ENCODE assay signal across 8 cellular contexts in genomic region chr3:50324351-50325144, GRCh38. TPM values are rescaled to one million over a fixed set of nuclear protein-coding genes. Genes with fewer than 3 reads are reported as not detected.
DNase-seq lines count a peak whose midpoint lies in the region; ATAC-seq lines count a peak whose summit lies in the region.

No MANE protein-coding gene starts in this region.

- peak overlapping the region; percentile 5 for H3K27ac Mint-ChIP-seq in stimulated activated memory B cell treated with anti-CD40 and anti-IgM and Interleukin-4, amounts not matched to agents 10 μg/mL and 1 μg/mL and 100 μg/mL, for 72 hours

- peaks cover 69% of the 10 kb centered on the region for H3K4me1 Mint-ChIP-seq in stimulated activated memory B cell treated with anti-CD40 and anti-IgM and Interleukin-4, amounts not matched to agents 10 μg/mL and 1 μg/mL and 100 μg/mL, for 72 hours

- H3K9me3 Mint-ChIP-seq in stimulated activated memory B cell treated with anti-CD40 and anti-IgM and Interleukin-4, amounts not matched to agents 10 μg/mL and 1 μg/mL and 100 μg/mL, for 72 hours: no peaks in the 10 kb centered on the region

- no peaks in the 10 kb centered on the region for H3K27me3 Mint-ChIP-seq in stimulated activated memory B cell treated with anti-CD40 and anti-IgM and Interleukin-4, amounts not matched to agents 10 μg/mL and 1 μg/mL and 100 μg/mL, for 72 hours

- peaks cover 12% of the 10 kb centered on the region for H3K36me3 Mint-ChIP-seq in stimulated activated memory B cell treated with anti-CD40 and anti-IgM and Interleukin-4, amounts not matched to agents 10 μg/mL and 1 μg/mL and 100 μg/mL, for 72 hours

- ATAC-seq in stimulated activated memory B cell treated with anti-CD40 and anti-IgM and Interleukin-4, amounts not matched to agents 10 μg/mL and 1 μg/mL and 100 μg/mL, for 72 hours: no peak
- no peak for ATAC-seq in HG02623 (IDR thresholded peaks at IDR 0.05; ENCODE audit: unreplicated experiment)

- H3K4me3 Mint-ChIP-seq in stimulated activated memory B cell treated with anti-CD40 and anti-IgM and Interleukin-4, amounts not matched to agents 10 μg/mL and 1 μg/mL and 100 μg/mL, for 72 hours: no peak overlapping the region

- DNase-seq in NCI-H2171 treated with DMSO at 0.1 percent for 48 hours (lab: John Stamatoyannopoulos, UW) (peak; percentile 39), NCI-H2171 (lab: John Stamatoyannopoulos, UW) (no peak), NCI-H510A (lab: John Stamatoyannopoulos, UW) (peak; percentile 33), dermis blood vessel endothelial cell (peak; percentile 89), lung microvascular endothelial cell (ENCODE audit: low read depth in 2 of 2) (peak; percentile 83 to 93)
- peak; percentile 65 for DNase-seq in activated CD4-positive, alpha-beta T cell treated with anti-CD3 and anti-CD28 coated beads, Interleukin-2, amount 50 U/mL, for 1 hour

RNA-seq across cellular contexts. Expression of gene HYAL2, which starts 2.0 kb away (rescaled TPM):
- 600 and 601 TPM in 2 replicates for total RNA-seq in dermis blood vessel endothelial cell
- total RNA-seq in lung microvascular endothelial cell: 404 and 600 TPM in 2 replicates

RNA-seq across cellular contexts. Expression of gene TUSC2, which starts 3.5 kb away (rescaled TPM):
- 19.7 and 20.8 TPM in 2 replicates for total RNA-seq in dermis blood vessel endothelial cell
- total RNA-seq in lung microvascular endothelial cell: 21.4 and 22.8 TPM in 2 replicates

RNA-seq across cellular contexts. Expression of gene RASSF1, which starts 16.1 kb away (rescaled TPM):
- total RNA-seq in dermis blood vessel endothelial cell: 21.7 and 28.8 TPM in 2 replicates
- total RNA-seq in lung microvascular endothelial cell: 12.0 and 20.6 TPM in 2 replicates

RNA-seq across cellular contexts. Expression of gene ZMYND10, which starts 21.0 kb away (rescaled TPM):
- total RNA-seq in dermis blood vessel endothelial cell (0.05 TPM in 1 of 2 replicates, not detected in the other), lung microvascular endothelial cell (0.20 and 0.22 TPM in 2 replicates)

RNA-seq across cellular contexts. Expression of gene HYAL1, which starts 21.2 kb away (rescaled TPM):
- total RNA-seq in dermis blood vessel endothelial cell (11.4 and 30.6 TPM in 2 replicates), lung microvascular endothelial cell (3.1 and 5.8 TPM in 2 replicates)
